In genomic region chr5:79025054-79025465, GRCh38 we compare ENCODE assay signal across 9 cellular contexts. TPM values are rescaled to one million over a fixed set of nuclear protein-coding genes. Genes with fewer than 3 reads are reported as not detected.
DNase-seq lines count a peak whose midpoint lies in the region; ATAC-seq and TF ChIP-seq lines count a peak whose summit lies in the region.
"Had no signal": no experiment of that assay in that cellular context is flagged by ENCODE, and none has a peak within 500 bp of the region (broad histone marks: within the 10 kb centered on the region; RNA-seq: fewer than 3 reads in every experiment).

No MANE protein-coding gene starts in this region.

- H3K79me2 ChIP-seq in OCI-LY3 (ENCODE audit: low read length): no peaks in the 10 kb centered on the region

- peaks cover 0 to 2% (median 0%) of the 10 kb centered on the region in 7 donors for H3K9me3 Mint-ChIP-seq in CD14-positive monocyte
- H3K9me3 Mint-ChIP-seq in neural crest cell: no peaks in the 10 kb centered on the region

- no peak for DNase-seq in CD14-positive monocyte (ENCODE audit: low spot score)
- peak in 1 of 2 experiments; percentile 16 for DNase-seq in HL-60 (ENCODE audit: low read depth in 1 of 2, low spot score in 1 of 2)
- peak; percentile 58 to 69 for DNase-seq in activated T-cell treated with anti-CD3 and anti-CD28 coated beads, Interleukin-2, amount 50 U/mL, for 48 hours
- DNase-seq in fibroblast of the aortic adventitia (ENCODE audit: low read depth): peak; percentile 78
- peak; percentile 81 for DNase-seq in neural crest cell (ENCODE audit: low read depth, low spot score)
- peak in 44 of 49 donors; percentile 1 to 62 (median 33) for DNase-seq in substantia nigra (lab: John Stamatoyannopoulos, UW)

- H3K9ac ChIP-seq in OCI-LY3 (ENCODE audit: low read length): no peak overlapping the region

- H3K9me3 ChIP-seq in OCI-LY3 (ENCODE audit: insufficient read depth, low read length): no peaks in the 10 kb centered on the region

- H3K36me3 Mint-ChIP-seq in CD14-positive monocyte (no peaks in the 10 kb centered on the region), neural crest cell (ENCODE audit: low read depth) (no peaks in the 10 kb centered on the region)

- H3K27me3 Mint-ChIP-seq in CD14-positive monocyte (ENCODE audit: low read depth in 3 of 3) (peaks cover 7 to 25% (median 8%) of the 10 kb centered on the region in 3 donors), neural crest cell (ENCODE audit: low read depth) (peaks cover 36% of the 10 kb centered on the region)

- H3K27me3 ChIP-seq in HL-60 (ENCODE audit: insufficient read depth, poor library complexity, severe bottlenecking) (no peaks in the 10 kb centered on the region), OCI-LY3 (ENCODE audit: low read depth, low read length) (peaks cover 13% of the 10 kb centered on the region)

- H3K4me1 ChIP-seq in OCI-LY3 (ENCODE audit: low read length): peaks cover 15% of the 10 kb centered on the region

- H3K4me3 Mint-ChIP-seq in CD14-positive monocyte: peak overlapping the region; percentile 44 to 64
- peak overlapping the region; percentile 16 for H3K4me3 Mint-ChIP-seq in neural crest cell

- H3K4me1 Mint-ChIP-seq in CD14-positive monocyte (peaks cover 16% of the 10 kb centered on the region), neural crest cell (peaks cover 14% of the 10 kb centered on the region)

- no peaks in the 10 kb centered on the region for H4K20me1 ChIP-seq in OCI-LY3 (ENCODE audit: insufficient read depth, low read length)

- intact Hi-C loops in CD14-positive monocyte (cut with micrococcal nuclease): loop anchor here (5.0 to 10.0 kb wide), 2 partner anchors 107 to 440 kb away; no protein-coding TSS in a partner anchor

- H3K4me2 ChIP-seq in OCI-LY3 (ENCODE audit: low read length): peak overlapping the region; percentile 41

- no peak overlapping the region for H3K27ac Mint-ChIP-seq in CD14-positive monocyte
- H3K27ac Mint-ChIP-seq in neural crest cell (ENCODE audit: unreplicated experiment): no peak overlapping the region

- H3K4me3 ChIP-seq in HL-60 (replicated peaks; ENCODE audit: insufficient read depth, low read length) (no peak overlapping the region), OCI-LY3 (ENCODE audit: low read length) (0 out of 2 replicates have a peak overlapping the region, but pooled peaks have one; percentile 29), fibroblast of the aortic adventitia (ENCODE audit: low read depth, low read length) (peak overlapping the region; percentile 58)

- H2AFZ ChIP-seq in OCI-LY3 (ENCODE audit: low read depth, low read length): no peak overlapping the region

- TF ChIP-seq CTCF in CD14-positive monocyte (IDR thresholded peaks at IDR 0.05) (peak; percentile 98), HL-60 (IDR thresholded peaks at IDR 0.05; ENCODE audit: insufficient read depth, low read length) (peak; percentile 38), OCI-LY3 (IDR thresholded peaks at IDR 0.05; ENCODE audit: low read depth, low read length) (peak; percentile 80), fibroblast of the aortic adventitia (IDR thresholded peaks at IDR 0.05; ENCODE audit: insufficient read depth, low read length) (peak; percentile 97), neural crest cell (conservative IDR thresholded peaks at IDR 0.05) (peak; percentile 99)

- no peaks in the 10 kb centered on the region for H3K36me3 ChIP-seq in OCI-LY3 (replicated peaks; ENCODE audit: low read depth, low read length)

- H3K27ac ChIP-seq in HL-60 (replicated peaks): no peak overlapping the region
- no peak overlapping the region for H3K27ac ChIP-seq in OCI-LY3 (ENCODE audit: low read length)
- H3K27ac ChIP-seq in substantia nigra (ENCODE audit: low read depth, low read length, poor library complexity, severe bottlenecking): no peak overlapping the region

- ATAC-seq in GM21367 (IDR thresholded peaks at IDR 0.05; ENCODE audit: unreplicated experiment): no peak

RNA-seq across cellular contexts. Expression of gene ARSB, which starts 40.0 kb away (rescaled TPM):
- 10 to 100 TPM; 18.1 to 28.7 TPM for polyA plus RNA-seq in CD14-positive monocyte
- total RNA-seq in fibroblast of the aortic adventitia (ENCODE audit: low replicate concordance) (21.3 and 32.7 TPM in 2 replicates), neural crest cell (26.6 and 28.0 TPM in 2 replicates)

RNA-seq across cellular contexts. Expression of gene DMGDH, which starts 44.4 kb away (rescaled TPM):
- not detected for polyA plus RNA-seq in CD14-positive monocyte
- total RNA-seq in fibroblast of the aortic adventitia (ENCODE audit: low replicate concordance) (4.2 and 7.3 TPM in 2 replicates), neural crest cell (not detected in 2 replicates)

RNA-seq across cellular contexts. Expression of gene BHMT2, which starts 44.5 kb away (rescaled TPM):
- polyA plus RNA-seq in CD14-positive monocyte: not detected
- total RNA-seq in fibroblast of the aortic adventitia (ENCODE audit: low replicate concordance): 5.0 and 6.8 TPM in 2 replicates
- not detected in 2 replicates for total RNA-seq in neural crest cell
- total RNA-seq: T-helper 1 cell treated with Interleukin-12 subunit alpha and Interleukin-12 subunit beta and Interleukin-4 antibody, amounts not matched to agents 30 ng/mL and 1 ng/mL, for 36 hours had no signal

Comparison
In these comparisons a context has a peak if more than half of its experiments do, and no peak if none do; other contexts are left out.
1. CTCF ChIP-seq: peak in every context shown above with its lines; median percentile 99 in neural crest cell; 98 in CD14-positive monocyte; 97 in fibroblast of the aortic adventitia; 80 in OCI-LY3; 38 in HL-60.